Comparison of ENCODE assay signal across 9 cellular contexts in the genomic region with DNA sequence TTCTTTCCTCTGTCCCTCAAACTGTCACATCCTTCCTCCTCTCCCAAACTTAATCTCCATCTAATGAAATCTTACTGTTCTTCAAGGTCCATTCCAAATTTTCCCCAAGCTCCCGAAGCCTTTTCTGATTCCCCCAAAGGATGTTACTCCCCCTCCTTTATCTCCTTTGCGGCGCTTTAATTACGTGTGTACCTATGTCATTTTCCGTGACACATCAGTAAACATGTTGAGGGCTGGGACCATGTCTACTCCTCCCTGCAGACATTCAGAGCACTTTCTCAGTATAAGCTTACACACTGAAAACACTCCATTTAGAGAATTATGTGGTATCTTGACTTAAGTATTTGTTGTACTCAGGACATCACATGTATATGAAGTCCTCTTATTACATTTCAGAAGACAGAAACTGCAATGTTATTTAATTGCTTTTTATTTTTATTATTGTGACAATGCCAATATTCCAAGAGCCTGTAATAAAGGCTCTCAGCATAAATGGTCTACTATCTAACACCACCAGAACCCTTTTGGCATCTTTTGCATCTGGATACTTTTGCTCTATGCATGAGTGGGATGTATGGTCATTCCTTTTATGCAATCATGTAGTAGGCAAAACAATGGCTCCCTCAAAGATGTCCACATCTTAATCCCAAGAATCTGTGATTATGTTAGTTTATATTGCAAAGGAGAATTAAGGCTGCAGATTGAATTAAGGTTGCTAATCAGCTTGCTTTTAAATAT. TPM values are rescaled to one million over a fixed set of nuclear protein-coding genes. Genes with fewer than 3 reads are reported as not detected.
DNase-seq lines count a peak whose midpoint lies in the region; ATAC-seq and TF ChIP-seq lines count a peak whose summit lies in the region.
"Had no signal": no experiment of that assay in that cellular context is flagged by ENCODE, and none has a peak within 500 bp of the region (broad histone marks: within the 10 kb centered on the region; RNA-seq: fewer than 3 reads in every experiment).

No MANE protein-coding gene starts in this region.

- no peak overlapping the region for H2BK5ac ChIP-seq in trophoblast cell (ENCODE audit: low read depth, low read length, poor library complexity)

- H3K79me1 ChIP-seq in trophoblast cell (ENCODE audit: low read length), result peaks cover 5% of the 10 kb centered on the region

- peaks cover 9% of the 10 kb centered on the region for H3K36me3 Mint-ChIP-seq in activated CD4-positive, alpha-beta T cell treated with anti-CD3 and anti-CD28 coated beads for 36 hours (ENCODE audit: low read depth)
- peaks cover 2% of the 10 kb centered on the region for H3K36me3 Mint-ChIP-seq in activated naive CD8-positive, alpha-beta T cell

- CTCF ChIA-PET in activated CD4-positive, alpha-beta T cell treated with anti-CD3 and anti-CD28 coated beads for 36 hours (lab: Charles Lee), result no interaction called here

- no peak overlapping the region for H3K18ac ChIP-seq in trophoblast cell (ENCODE audit: low read length)

- H4K8ac ChIP-seq in trophoblast cell (ENCODE audit: low read depth, low read length), result no peak overlapping the region

- no peak for ATAC-seq in activated CD4-positive, alpha-beta T cell treated with anti-CD3 and anti-CD28 coated beads for 36 hours
- ATAC-seq in HG03571 (IDR thresholded peaks at IDR 0.05; ENCODE audit: unreplicated experiment), result peak; percentile 0

- H3K9ac ChIP-seq in trophoblast cell (ENCODE audit: low read length), result no peak overlapping the region

- H3K4ac ChIP-seq in trophoblast cell (ENCODE audit: low read depth, low read length), result no peak overlapping the region

- H3K27me3 ChIP-seq in neutrophil (no peaks in the 10 kb centered on the region), trophoblast cell (ENCODE audit: insufficient read depth, low read length) (no peaks in the 10 kb centered on the region)

- POLR2A ChIA-PET in activated CD4-positive, alpha-beta T cell treated with anti-CD3 and anti-CD28 coated beads for 36 hours (lab: Charles Lee), result no interaction called here

- peak overlapping the region; percentile 76 for H3K4me3 Mint-ChIP-seq in activated CD4-positive, alpha-beta T cell treated with anti-CD3 and anti-CD28 coated beads for 36 hours
- H3K4me3 Mint-ChIP-seq in activated naive CD8-positive, alpha-beta T cell, result peak overlapping the region; percentile 95

- H3K27ac Mint-ChIP-seq in activated CD4-positive, alpha-beta T cell treated with anti-CD3 and anti-CD28 coated beads for 36 hours, result peak overlapping the region; percentile 96
- peak overlapping the region; percentile 93 for H3K27ac Mint-ChIP-seq in activated naive CD8-positive, alpha-beta T cell

- no peak overlapping the region for H2BK12ac ChIP-seq in trophoblast cell (ENCODE audit: low read length)

- peaks cover under 1% of the 10 kb centered on the region for H3K36me3 ChIP-seq in neutrophil
- H3K36me3 ChIP-seq in trophoblast cell (ENCODE audit: control insufficient read depth in 1 of 2, insufficient read depth in 2 of 2, low read length in 2 of 2), result no peaks in the 10 kb centered on the region

- H3K4me1 Mint-ChIP-seq in activated CD4-positive, alpha-beta T cell treated with anti-CD3 and anti-CD28 coated beads for 36 hours, result peaks cover 46% of the 10 kb centered on the region
- peaks cover 60% of the 10 kb centered on the region for H3K4me1 Mint-ChIP-seq in activated naive CD8-positive, alpha-beta T cell (ENCODE audit: low read depth)

- H3K27me3 Mint-ChIP-seq in activated CD4-positive, alpha-beta T cell treated with anti-CD3 and anti-CD28 coated beads for 36 hours, result peaks cover 3% of the 10 kb centered on the region
- no peaks in the 10 kb centered on the region for H3K27me3 Mint-ChIP-seq in activated naive CD8-positive, alpha-beta T cell

- H2BK120ac ChIP-seq in trophoblast cell (ENCODE audit: insufficient read depth, low read length, poor library complexity), result no peak overlapping the region

- H3K27ac ChIP-seq in neutrophil (peak overlapping the region; percentile 100), trophoblast cell (ENCODE audit: low read depth, low read length) (no peak overlapping the region)

- peaks cover 4% of the 10 kb centered on the region for H3K79me2 ChIP-seq in trophoblast cell (ENCODE audit: control insufficient read depth, insufficient read depth, low read length, poor library complexity)

- intact Hi-C loops in activated CD4-positive, alpha-beta T cell treated with anti-CD3 and anti-CD28 coated beads for 36 hours (cut with DNase I, micrococcal nuclease), result loop anchor here (2.0 to 5.0 kb wide), 5 partner anchors 193 to 1699 kb away; a partner anchor contains a TSS

- TF ChIP-seq CTCF in neutrophil (IDR thresholded peaks at IDR 0.05), result no peak

- H3K4me1 ChIP-seq in neutrophil (ENCODE audit: control insufficient read depth in 1 of 2, insufficient read depth in 1 of 2, low read depth in 1 of 2, low read length in 1 of 2) (peaks cover 61 to 63% of the 10 kb centered on the region in 2 experiments), trophoblast cell (ENCODE audit: control insufficient read depth in 1 of 2, insufficient read depth in 2 of 2, low read length in 2 of 2) (no peaks in the 10 kb centered on the region)

- no CpG with 5 or more reads among the region's 5 CpGs for WGBS in trophoblast cell (ENCODE audit: extremely low coverage, insufficient coverage, insufficient read length)

- H3K14ac ChIP-seq in trophoblast cell (ENCODE audit: low read length), result no peak overlapping the region

- H3K9me3 ChIP-seq in neutrophil (no peaks in the 10 kb centered on the region), trophoblast cell (ENCODE audit: insufficient read depth, low read depth, low read length) (no peaks in the 10 kb centered on the region)

- no peak overlapping the region for H3K4me2 ChIP-seq in trophoblast cell (ENCODE audit: low read length)

- H3K9me3 Mint-ChIP-seq in activated CD4-positive, alpha-beta T cell treated with anti-CD3 and anti-CD28 coated beads for 36 hours (ENCODE audit: low read depth), result no peaks in the 10 kb centered on the region
- H3K9me3 Mint-ChIP-seq in activated naive CD8-positive, alpha-beta T cell (ENCODE audit: low read depth), result no peaks in the 10 kb centered on the region

- no peak overlapping the region for H4K12ac ChIP-seq in trophoblast cell (ENCODE audit: low read depth, low read length)

- DNase-seq in activated CD4-positive, alpha-beta T cell treated with anti-CD3 and anti-CD28 coated beads for 36 hours, result no peak
- DNase-seq in activated CD4-positive, alpha-beta T cell treated with anti-CD3 and anti-CD28 coated beads for 4 hours, result no peak
- DNase-seq in NCI-H510A (lab: John Stamatoyannopoulos, UW), result no peak
- DNase-seq in activated CD4-positive, CD25-positive, alpha-beta regulatory T cell (lab: John Stamatoyannopoulos, UW), result no peak
- DNase-seq in trophoblast cell, result no peak
- DNase-seq: NCI-H1105 had no signal

- no peak overlapping the region for H3K23ac ChIP-seq in trophoblast cell (ENCODE audit: low read length)

- no peak overlapping the region for H2AFZ ChIP-seq in trophoblast cell (ENCODE audit: insufficient read depth, low read length, poor library complexity)

- H2AK5ac ChIP-seq in trophoblast cell (ENCODE audit: low read length), result no peak overlapping the region

- H4K91ac ChIP-seq in trophoblast cell (ENCODE audit: low read depth, low read length), result no peak overlapping the region

- H3K4me3 ChIP-seq in neutrophil (ENCODE audit: low read depth in 1 of 2, low read length in 1 of 2) (peak overlapping the region; percentile 85 to 86), trophoblast cell (ENCODE audit: low read depth, low read length) (no peak overlapping the region)

RNA-seq across cellular contexts. Expression of a gene that starts 1.8 kb away (rescaled TPM):
- 10 to 100 TPM; 32.3 to 37.4 TPM for total RNA-seq in activated CD4-positive, alpha-beta T cell treated with anti-CD3 and anti-CD28 coated beads for 36 hours
- 3.6 and 4.0 TPM in 2 replicates for polyA plus RNA-seq in trophoblast cell (2013)

RNA-seq across cellular contexts. Expression of a gene that starts 26.0 kb away (rescaled TPM):
- 1 to 10 TPM; 5.7 to 5.8 TPM for total RNA-seq in activated CD4-positive, alpha-beta T cell treated with anti-CD3 and anti-CD28 coated beads for 36 hours
- 0.83 and 1.0 TPM in 2 replicates for polyA plus RNA-seq in trophoblast cell (2013)
